In genomic region chr1:31786366-31787060, GRCh38 we compare ENCODE assay signal across 14 cellular contexts. TPM values are rescaled to one million over a fixed set of nuclear protein-coding genes. Genes with fewer than 3 reads are reported as not detected.
A peak's percentile ranks its signal among the peaks of the same experiment; 100 is the strongest.
DNase-seq lines count a peak whose midpoint lies in the region; ATAC-seq and TF ChIP-seq lines count a peak whose summit lies in the region.
"Had no signal": no experiment of that assay in that cellular context is flagged by ENCODE, and none has a peak within 500 bp of the region (broad histone marks: within the 10 kb centered on the region; RNA-seq: fewer than 3 reads in every experiment).

No MANE protein-coding gene starts in this region.

- H3K4me3 ChIP-seq in WERI-Rb-1 (ENCODE audit: low read depth, low read length), result no peak overlapping the region
- no peak overlapping the region for H3K4me3 ChIP-seq in transverse colon
- H3K4me3 ChIP-seq: left ventricle myocardium inferior, psoas muscle had no signal

- H3K4me1 Mint-ChIP-seq in CD14-positive monocyte, result peaks cover 8% of the 10 kb centered on the region
- peaks cover 11 to 28% of the 10 kb centered on the region in 2 donors for H3K4me1 Mint-ChIP-seq in natural killer cell
- peaks cover 18% of the 10 kb centered on the region for H3K4me1 Mint-ChIP-seq in activated CD4-positive, alpha-beta memory T cell treated with anti-CD3 and anti-CD28 coated beads, Interleukin-2, amount 10 ng/mL, durations not matched to agents 7 days and 5 days

- peaks cover 0 to 15% (median 6%) of the 10 kb centered on the region in 4 donors for H3K4me1 ChIP-seq in transverse colon

- H3K27ac ChIP-seq in WERI-Rb-1, result no peak overlapping the region
- no peak overlapping the region for H3K27ac ChIP-seq in transverse colon
- H3K27ac ChIP-seq: brain microvascular endothelial cell, psoas muscle had no signal

- DNase-seq in CD14-positive monocyte (ENCODE audit: low spot score) (peak; percentile 25), NCI-H1436 (lab: John Stamatoyannopoulos, UW) (peak; percentile 31), WERI-Rb-1 (peak; percentile 4), natural killer cell (no peak), transverse colon (no peak), SK-N-DZ (ENCODE audit: low spot score) (no peak), NCI-H1930 (lab: John Stamatoyannopoulos, UW) (no peak)
- no peak for DNase-seq in activated CD4-positive, alpha-beta memory T cell treated with anti-CD3 and anti-CD28 coated beads, Interleukin-2, amount 10 ng/mL, durations not matched to agents 7 days and 5 days
- DNase-seq: activated naive CD4-positive, alpha-beta T cell treated with anti-CD3 and anti-CD28 coated beads for 36 hours; brain microvascular endothelial cell; left ventricle myocardium inferior; NCI-H510A; stimulated activated CD4-positive, alpha-beta T cell treated with anti-CD3 and anti-CD28 coated beads, Interleukin-15, amount 100 ng/mL, for 24 hours had no signal

- TF ChIP-seq CTCF in CD14-positive monocyte (IDR thresholded peaks at IDR 0.05), result no peak
- no peak for TF ChIP-seq CTCF in WERI-Rb-1 (IDR thresholded peaks at IDR 0.05; ENCODE audit: low read depth, low read length)
- TF ChIP-seq CTCF in natural killer cell (IDR thresholded peaks at IDR 0.05), result no peak
- no peak for TF ChIP-seq CTCF in transverse colon (IDR thresholded peaks at IDR 0.05)

- POLR2A ChIA-PET in activated CD4-positive, alpha-beta memory T cell treated with anti-CD3 and anti-CD28 coated beads, Interleukin-2, amount 10 ng/mL, durations not matched to agents 7 days and 5 days (lab: Charles Lee), result interaction anchor here (1.0 kb wide), 1 partner anchor 27 kb away, joined by 3 read pairs; no protein-coding TSS in a partner anchor

- CTCF ChIA-PET in activated CD4-positive, alpha-beta memory T cell treated with anti-CD3 and anti-CD28 coated beads, Interleukin-2, amount 10 ng/mL, durations not matched to agents 7 days and 5 days (lab: Charles Lee), result no interaction called here

- H3K36me3 ChIP-seq in WERI-Rb-1 (no peaks in the 10 kb centered on the region), transverse colon (no peaks in the 10 kb centered on the region)
- H3K36me3 ChIP-seq: left ventricle myocardium inferior had no signal

- H3K36me3 Mint-ChIP-seq in CD14-positive monocyte (no peaks in the 10 kb centered on the region), natural killer cell (no peaks in the 10 kb centered on the region)
- no peaks in the 10 kb centered on the region for H3K36me3 Mint-ChIP-seq in activated CD4-positive, alpha-beta memory T cell treated with anti-CD3 and anti-CD28 coated beads, Interleukin-2, amount 10 ng/mL, durations not matched to agents 7 days and 5 days (ENCODE audit: low read depth)

- TF ChIP-seq EP300 in transverse colon (IDR thresholded peaks at IDR 0.05; ENCODE audit: low read depth), result no peak

- H3K27me3 ChIP-seq in WERI-Rb-1 (ENCODE audit: insufficient read depth, low read depth, severe bottlenecking), result no peaks in the 10 kb centered on the region
- no peaks in the 10 kb centered on the region for H3K27me3 ChIP-seq in transverse colon
- H3K27me3 ChIP-seq: brain microvascular endothelial cell had no signal

- H3K27me3 Mint-ChIP-seq in CD14-positive monocyte (ENCODE audit: low read depth in 3 of 3) (peaks cover 0 to 11% (median 2%) of the 10 kb centered on the region in 3 donors), natural killer cell (ENCODE audit: low read depth in 2 of 2) (no peaks in the 10 kb centered on the region)
- H3K27me3 Mint-ChIP-seq in activated CD4-positive, alpha-beta memory T cell treated with anti-CD3 and anti-CD28 coated beads, Interleukin-2, amount 10 ng/mL, durations not matched to agents 7 days and 5 days, result peaks cover 5% of the 10 kb centered on the region

- H3K4me3 Mint-ChIP-seq in CD14-positive monocyte (no peak overlapping the region), natural killer cell (no peak overlapping the region)
- H3K4me3 Mint-ChIP-seq in activated CD4-positive, alpha-beta memory T cell treated with anti-CD3 and anti-CD28 coated beads, Interleukin-2, amount 10 ng/mL, durations not matched to agents 7 days and 5 days, result no peak overlapping the region

- ATAC-seq in natural killer cell, result no peak
- ATAC-seq: psoas muscle had no signal

- in situ Hi-C loops in transverse colon (cut with MboI; ENCODE audit: low pct_ligation_motif_present in 1 of 4, low pct_unique_long_range_greater_than_20kb in 1 of 4, low sequenced_read_pairs in 3 of 4), result loop anchor here (5.0 to 25.0 kb wide), 3 partner anchors 122 to 124 kb away; no protein-coding TSS in a partner anchor

- H3K27ac Mint-ChIP-seq in CD14-positive monocyte (peak overlapping the region in 1 of 7 donors; percentile 26), natural killer cell (peak overlapping the region; percentile 92 to 96)
- no peak overlapping the region for H3K27ac Mint-ChIP-seq in activated CD4-positive, alpha-beta memory T cell treated with anti-CD3 and anti-CD28 coated beads, Interleukin-2, amount 10 ng/mL, durations not matched to agents 7 days and 5 days
- H3K27ac Mint-ChIP-seq: activated naive CD4-positive, alpha-beta T cell treated with anti-CD3 and anti-CD28 coated beads for 36 hours had no signal

- 73 to 92% methylated on average over 5 to 16 of the region's 16 CpGs for WGBS in transverse colon (ENCODE audit: low coverage in 1 of 2), 2 donors

- TF ChIP-seq POLR2A in transverse colon (IDR thresholded peaks at IDR 0.05), result no peak

- H3K9me3 Mint-ChIP-seq in CD14-positive monocyte, result peaks cover 0 to 1% (median 0%) of the 10 kb centered on the region in 7 donors
- H3K9me3 Mint-ChIP-seq in natural killer cell, result no peaks in the 10 kb centered on the region
- no peaks in the 10 kb centered on the region for H3K9me3 Mint-ChIP-seq in activated CD4-positive, alpha-beta memory T cell treated with anti-CD3 and anti-CD28 coated beads, Interleukin-2, amount 10 ng/mL, durations not matched to agents 7 days and 5 days
- H3K9me3 Mint-ChIP-seq: activated naive CD4-positive, alpha-beta T cell treated with anti-CD3 and anti-CD28 coated beads for 36 hours had no signal

- H3K9me3 ChIP-seq in WERI-Rb-1 (ENCODE audit: severe bottlenecking) (no peaks in the 10 kb centered on the region), transverse colon (no peaks in the 10 kb centered on the region)
- H3K9me3 ChIP-seq: left ventricle myocardium inferior, psoas muscle had no signal

- intact Hi-C loops in CD14-positive monocyte (cut with micrococcal nuclease) (loop anchor here (5.0 to 10.0 kb wide), 3 partner anchors 139 to 492 kb away; partner anchors contain the start of genes SNRNP40 (in 1 of the 2) and ZCCHC17 (in 1 of the 2)), natural killer cell (cut with micrococcal nuclease) (loop anchor here (5.0 kb wide), 1 partner anchor 34 kb away; no protein-coding TSS in a partner anchor), transverse colon (cut with DNase I; ENCODE audit: low total_unique reads) (loop anchor here (10.0 kb wide), 1 partner anchor 222 kb away; no protein-coding TSS in a partner anchor)

RNA-seq across cellular contexts. Expression of gene ADGRB2, which starts 22.4 kb away (rescaled TPM):
- polyA plus RNA-seq in CD14-positive monocyte, result not detected
- 10 to 100 TPM in 2 of 3 donors, 1 to 10 TPM in 1; 7.6 to 19.9 (median 12.8) TPM for total RNA-seq in natural killer cell
- total RNA-seq in activated CD4-positive, alpha-beta memory T cell treated with anti-CD3 and anti-CD28 coated beads, Interleukin-2, amount 10 ng/mL, durations not matched to agents 7 days and 5 days, result under 1 TPM; 0.68 to 0.81 TPM
- 1 to 10 TPM in 2 of 4 donors, under 1 TPM in 1, not detected in 1; 0.55 to 4.2 (median 1.1) TPM for total RNA-seq in transverse colon
- 4.5 and 6.9 TPM in 2 replicates for polyA plus RNA-seq in SK-N-DZ (2014; cell fraction: cytosol; rRNA removed)
- polyA plus RNA-seq in SK-N-DZ (2014; cell fraction: nucleus; rRNA removed), result 15.5 and 24.3 TPM in 2 replicates

RNA-seq across cellular contexts. Expression of gene SPOCD1, which starts 29.3 kb away (rescaled TPM):
- not detected for polyA plus RNA-seq in CD14-positive monocyte
- under 1 TPM in 2 of 3 donors, not detected in 1; 0.54 to 0.68 TPM for total RNA-seq in natural killer cell
- total RNA-seq in activated CD4-positive, alpha-beta memory T cell treated with anti-CD3 and anti-CD28 coated beads, Interleukin-2, amount 10 ng/mL, durations not matched to agents 7 days and 5 days, result under 1 TPM; 0.08 to 0.15 TPM
- under 1 TPM in 2 of 4 donors, not detected in 2; 0.48 to 0.80 TPM for total RNA-seq in transverse colon
- 0.03 TPM in 1 of 2 replicates, not detected in the other for polyA plus RNA-seq in SK-N-DZ (2014; cell fraction: cytosol; rRNA removed)
- polyA plus RNA-seq in SK-N-DZ (2014; cell fraction: nucleus; rRNA removed), result not detected in 2 replicates
- total RNA-seq: left ventricle myocardium inferior had no signal

Comparison
In these comparisons a context has a peak if more than half of its experiments do, and no peak if none do; other contexts are left out.
1. DNase-seq: peak in CD14-positive monocyte (single experiment), NCI-H1436 (single experiment) and WERI-Rb-1 (single experiment); none in natural killer cell (single experiment), activated CD4-positive, alpha-beta memory T cell treated with anti-CD3 and anti-CD28 coated beads, Interleukin-2, amount 10 ng/mL, durations not matched to agents 7 days and 5 days (single experiment), transverse colon (single experiment), SK-N-DZ (single experiment) and NCI-H1930 (0 of 2).